In genomic region chr6:52186480-52186879, GRCh38 we compare ENCODE assay signal across 20 cellular contexts. TPM values are rescaled to one million over a fixed set of nuclear protein-coding genes. Genes with fewer than 3 reads are reported as not detected.
A peak's percentile ranks its signal among the peaks of the same experiment; 100 is the strongest.
DNase-seq lines count a peak whose midpoint lies in the region; ATAC-seq, FAIRE-seq and TF ChIP-seq lines count a peak whose summit lies in the region.
"Had no signal": no experiment of that assay in that cellular context is flagged by ENCODE, and none has a peak within 500 bp of the region (broad histone marks: within the 10 kb centered on the region; RNA-seq: fewer than 3 reads in every experiment).

No MANE protein-coding gene starts in this region.

- no peak for TF ChIP-seq RAD21 in K562 (CRISPR knock-in tag; conservative IDR thresholded peaks at IDR 0.05 in 1 of 2, IDR thresholded peaks at IDR 0.05 in 1 of 2)

- WGBS in K562 (ENCODE audit: insufficient coverage, low coverage, missing lambda C conversion rate), result 3% methylated on average over 5 of the region's 5 CpGs
- WGBS in adrenal gland, 4 donors, result 77 to 89% (median 83%) methylated on average over 5 of the region's 5 CpGs

- H4K20me1 ChIP-seq in K562 (replicated peaks; ENCODE audit: control insufficient read depth, insufficient read depth, low read length) (no peaks in the 10 kb centered on the region), PC-9 (ENCODE audit: insufficient read depth) (no peaks in the 10 kb centered on the region)
- H4K20me1 ChIP-seq: BLaER1 had no signal

- H3K4me1 ChIP-seq in K562 (replicated peaks in 1 of 2; ENCODE audit: control insufficient read depth in 2 of 2, insufficient read depth in 2 of 2, low read length in 2 of 2), result no peaks in the 10 kb centered on the region
- H3K4me1 ChIP-seq in adrenal gland (replicated peaks in 1 of 2), result no peaks in the 10 kb centered on the region
- H3K4me1 ChIP-seq in PC-9 (replicated peaks; ENCODE audit: insufficient read depth), result no peaks in the 10 kb centered on the region
- H3K4me1 ChIP-seq: breast epithelium had no signal

- ATAC-seq in GM18867 (IDR thresholded peaks at IDR 0.05; ENCODE audit: unreplicated experiment) (peak; percentile 90), GM21528 (IDR thresholded peaks at IDR 0.05; ENCODE audit: low FRiP score, unreplicated experiment) (peak; percentile 77), HG03064 (IDR thresholded peaks at IDR 0.05; ENCODE audit: low read depth, unreplicated experiment) (peak; percentile 87), K562 (no peak)
- ATAC-seq: activated CD8-positive, alpha-beta T cell treated with anti-CD3 and anti-CD28 coated beads, Interleukin-2, amount 10 ng/mL, durations not matched to agents 7 days and 5 days; effector memory CD8-positive, alpha-beta T cell had no signal

- intact Hi-C loops in K562 (cut with micrococcal nuclease) (no loop called here), adrenal gland (cut with DNase I) (no loop called here), PC-9 (cut with micrococcal nuclease; ENCODE audit: unreplicated experiment) (no loop called here)

- no peak overlapping the region for H3K9ac ChIP-seq in K562 (ENCODE audit: insufficient read depth in 1 of 2, low read depth in 2 of 2, low read length in 2 of 2)
- H3K9ac ChIP-seq: BLaER1 had no signal

- no peak overlapping the region for H3K27ac ChIP-seq in K562 (ENCODE audit: extremely low read depth, low read depth, low read length)
- no peak overlapping the region for H3K27ac ChIP-seq in adrenal gland
- no peak overlapping the region for H3K27ac ChIP-seq in PC-9
- H3K27ac ChIP-seq: BLaER1, breast epithelium, neutrophil had no signal

- H3K36me3 ChIP-seq in K562 (ENCODE audit: control insufficient read depth, insufficient read depth, low read length) (no peaks in the 10 kb centered on the region), adrenal gland (replicated peaks in 1 of 2) (no peaks in the 10 kb centered on the region), PC-9 (ENCODE audit: low read depth) (no peaks in the 10 kb centered on the region)
- H3K36me3 ChIP-seq: BLaER1, breast epithelium, neutrophil had no signal

- no peak overlapping the region for H3K4me2 ChIP-seq in K562 (ENCODE audit: insufficient read depth, low read length)
- H3K4me2 ChIP-seq in PC-9, result no peak overlapping the region
- H3K4me2 ChIP-seq: BLaER1, smooth muscle cell had no signal

- POLR2A ChIA-PET in K562 (lab: Yijun Ruan, JAX), result no interaction called here
- POLR2A ChIA-PET in PC-9 (lab: Charles Lee; ENCODE audit: unreplicated experiment), result no interaction called here

- H3K79me2 ChIP-seq in K562 (ENCODE audit: control insufficient read depth, insufficient read depth, low read length) (no peaks in the 10 kb centered on the region), PC-9 (ENCODE audit: low read depth) (no peaks in the 10 kb centered on the region)

- H3K4me3 ChIP-seq in K562, result no peak overlapping the region
- no peak overlapping the region for H3K4me3 ChIP-seq in adrenal gland
- no peak overlapping the region for H3K4me3 ChIP-seq in PC-9
- H3K4me3 ChIP-seq: BLaER1, breast epithelium, smooth muscle cell had no signal

- in situ Hi-C loops in K562 (cut with MboI), result no loop called here

- no TSS peak for BruUV-seq in K562 (replicated peaks; lab: Mats Ljungman, UMichigan)
- no TSS peak for BruUV-seq in PC-9 (replicated peaks; lab: Mats Ljungman, UMichigan)

- H2AFZ ChIP-seq in K562 (ENCODE audit: low read depth, low read length) (no peak overlapping the region), PC-9 (no peak overlapping the region)

- no peaks in the 10 kb centered on the region for H3K9me3 ChIP-seq in K562 (replicated peaks; ENCODE audit: control insufficient read depth, insufficient read depth, low read depth, low read length)
- H3K9me3 ChIP-seq in adrenal gland (replicated peaks in 1 of 3), result no peaks in the 10 kb centered on the region
- no peaks in the 10 kb centered on the region for H3K9me3 ChIP-seq in PC-9 (ENCODE audit: insufficient read depth, low read depth)
- H3K9me3 ChIP-seq: BLaER1, breast epithelium, neutrophil had no signal

- no peak for DNase-seq in K562 (ENCODE audit: extremely low read depth in 1 of 4, low spot score in 3 of 4)
- no peak for DNase-seq in adrenal gland
- DNase-seq in DMS 273 (lab: John Stamatoyannopoulos, UW; ENCODE audit: unreplicated experiment), result no peak
- no peak for DNase-seq in PC-9
- DNase-seq: activated CD8-positive, alpha-beta T cell treated with anti-CD3 and anti-CD28 coated beads, Interleukin-2, amount 10 ng/mL, durations not matched to agents 7 days and 5 days; activated naive CD4-positive, alpha-beta T cell treated with anti-CD3 and anti-CD28 coated beads for 36 hours; effector memory CD8-positive, alpha-beta T cell; IMR-90; mesenchymal stem cell; NCI-H1105 treated with DMSO at 0.1 percent for 48 hours; NCI-H446 had no signal

- H3K9me2 ChIP-seq in PC-9 (ENCODE audit: insufficient read depth), result no peaks in the 10 kb centered on the region

- H3F3A ChIP-seq in PC-9 (ENCODE audit: insufficient read depth, low read depth), result no peaks in the 10 kb centered on the region

- CTCF ChIA-PET in K562 (lab: Yijun Ruan, JAX; ENCODE audit: low intra/inter-chr PET ratio) (no interaction called here), PC-9 (lab: Charles Lee) (no interaction called here)

- TF ChIP-seq POLR2A in K562 (conservative IDR thresholded peaks at IDR 0.05) (no peak), adrenal gland (IDR thresholded peaks at IDR 0.05) (no peak)

- no peaks in the 10 kb centered on the region for H3K9me1 ChIP-seq in K562 (ENCODE audit: control insufficient read depth, insufficient read depth, low read length)

- TF ChIP-seq CTCF in K562 (IDR thresholded peaks at IDR 0.05 in 2 of 3, conservative IDR thresholded peaks at IDR 0.05 in 1 of 3; ENCODE audit: insufficient read depth in 2 of 3, low read depth in 1 of 3, low read length in 3 of 3) (no peak), adrenal gland (IDR thresholded peaks at IDR 0.05) (no peak), PC-9 (conservative IDR thresholded peaks at IDR 0.05) (no peak)

- no peak for TF ChIP-seq EP300 in K562 (IDR thresholded peaks at IDR 0.05; ENCODE audit: low read length)

- H3K27me3 ChIP-seq in K562 (ENCODE audit: control insufficient read depth in 2 of 2, insufficient read depth in 2 of 2, low read length in 2 of 2), result no peaks in the 10 kb centered on the region; a peak in 1 of 5 replicates
- H3K27me3 ChIP-seq in adrenal gland, result no peaks in the 10 kb centered on the region
- peaks cover 59% of the 10 kb centered on the region for H3K27me3 ChIP-seq in PC-9 (ENCODE audit: insufficient read depth, low read depth)
- H3K27me3 ChIP-seq: BLaER1, breast epithelium, neutrophil had no signal

- FAIRE-seq in K562 (lab: Jason Lieb, UNC), result no peak

TF ChIP-seq in K562, 482 proteins besides CTCF, POLR2A, EP300 and RAD21 (continues in another document):
- TF ChIP-seq, protein P1, sequence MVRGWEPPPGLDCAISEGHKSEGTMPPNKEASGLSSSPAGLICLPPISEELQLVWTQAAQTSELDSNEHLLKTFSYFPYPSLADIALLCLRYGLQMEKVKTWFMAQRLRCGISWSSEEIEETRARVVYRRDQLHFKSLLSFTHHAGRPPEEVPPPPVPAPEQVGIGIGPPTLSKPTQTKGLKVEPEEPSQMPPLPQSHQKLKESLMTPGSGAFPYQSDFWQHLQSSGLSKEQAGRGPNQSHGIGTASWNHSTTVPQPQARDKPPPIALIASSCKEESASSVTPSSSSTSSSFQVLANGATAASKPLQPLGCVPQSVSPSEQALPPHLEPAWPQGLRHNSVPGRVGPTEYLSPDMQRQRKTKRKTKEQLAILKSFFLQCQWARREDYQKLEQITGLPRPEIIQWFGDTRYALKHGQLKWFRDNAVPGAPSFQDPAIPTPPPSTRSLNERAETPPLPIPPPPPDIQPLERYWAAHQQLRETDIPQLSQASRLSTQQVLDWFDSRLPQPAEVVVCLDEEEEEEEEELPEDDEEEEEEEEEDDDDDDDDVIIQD (CRISPR knock-in tag; IDR thresholded peaks at IDR 0.05), result no peak

RNA-seq across cellular contexts. Expression of gene IL17A, which starts 0.3 kb away (rescaled TPM):
- total RNA-seq in K562 (2011; cell fraction: chromatin; rRNA removed; ENCODE audit: low replicate concordance), result not detected in 2 replicates
- total RNA-seq in K562 (2011; cell fraction: nucleolus; rRNA removed), result not detected in 2 replicates
- total RNA-seq in K562 (2011; cell fraction: nucleoplasm; rRNA removed), result not detected in 2 replicates
- not detected in 2 replicates for total RNA-seq in K562 (2014; rRNA removed)
- total RNA-seq in K562 (2014; rRNA removed; fragmentation: Illumina TruSeq; extraction: Trizol), result not detected in 2 replicates
- not detected in 2 replicates for total RNA-seq in K562 (2015; rRNA removed; fragmentation: Illumina TruSeq; extraction: Trizol)
- not detected in 2 replicates for total RNA-seq in K562 (2021)
- not detected in 2 replicates for polyA plus RNA-seq in K562 (2011; rRNA removed)
- polyA plus RNA-seq in K562 (2011; cell fraction: cytosol; rRNA removed), result not detected in 2 replicates
- polyA plus RNA-seq in K562 (2011; cell fraction: nucleus; rRNA removed), result not detected in 2 replicates
- not detected in 2 replicates for polyA plus RNA-seq in K562 (2012)
- polyA plus RNA-seq in K562 (2014; fragmentation: Illumina TruSeq; extraction: Trizol), result not detected in 2 replicates
- not detected for polyA plus RNA-seq in K562 (2014; fragmentation: Nextera tagmentation; extraction: Ambion mirVana)
- polyA plus RNA-seq in K562 (2014; rRNA removed), result not detected in 2 replicates
- polyA minus RNA-seq in K562 (2011; rRNA and poly(A)+ RNA removed), result not detected in 2 replicates
- not detected in 2 replicates for polyA minus RNA-seq in K562 (2011; cell fraction: cytosol; rRNA and poly(A)+ RNA removed)
- polyA minus RNA-seq in K562 (2011; cell fraction: nucleus; rRNA and poly(A)+ RNA removed), result not detected in 2 replicates
- not detected for total RNA-seq in adrenal gland
- not detected for polyA plus RNA-seq in adrenal gland
- total RNA-seq in PC-9 (2021), result not detected in 2 replicates
- total RNA-seq: activated CD8-positive, alpha-beta T cell treated with anti-CD3 and anti-CD28 coated beads, Interleukin-2, amount 10 ng/mL, durations not matched to agents 7 days and 5 days; breast epithelium; fibroblast of villous mesenchyme; IMR-90; smooth muscle cell; subcutaneous adipose tissue had no signal
- polyA plus RNA-seq: IMR-90, smooth muscle cell had no signal

RNA-seq across cellular contexts. Expression of gene IL17F, which starts 57.8 kb away (rescaled TPM):
- not detected in 2 replicates for total RNA-seq in K562 (2011; cell fraction: chromatin; rRNA removed; ENCODE audit: low replicate concordance)
- total RNA-seq in K562 (2011; cell fraction: nucleolus; rRNA removed), result not detected in 2 replicates
- not detected in 2 replicates for total RNA-seq in K562 (2011; cell fraction: nucleoplasm; rRNA removed)
- total RNA-seq in K562 (2014; rRNA removed) (not detected in 2 replicates), K562 (2014; rRNA removed; fragmentation: Illumina TruSeq; extraction: Trizol) (not detected in 2 replicates), K562 (2015; rRNA removed; fragmentation: Illumina TruSeq; extraction: Trizol) (not detected in 2 replicates), K562 (2021) (not detected in 2 replicates), adrenal gland (not detected), PC-9 (2021) (not detected in 2 replicates)
- polyA plus RNA-seq in K562 (2011; rRNA removed) (not detected in 2 replicates), K562 (2014; fragmentation: Illumina TruSeq; extraction: Trizol) (not detected in 2 replicates), K562 (2014; fragmentation: Nextera tagmentation; extraction: Ambion mirVana) (not detected), K562 (2014; rRNA removed) (not detected in 2 replicates), adrenal gland (not detected)
- not detected in 2 replicates for polyA plus RNA-seq in K562 (2011; cell fraction: cytosol; rRNA removed)
- 0.14 TPM in 1 of 2 replicates, not detected in the other for polyA plus RNA-seq in K562 (2011; cell fraction: nucleus; rRNA removed)
- not detected in 2 replicates for polyA plus RNA-seq in K562 (2012)
- not detected in 2 replicates for polyA minus RNA-seq in K562 (2011; rRNA and poly(A)+ RNA removed)
- not detected in 2 replicates for polyA minus RNA-seq in K562 (2011; cell fraction: cytosol; rRNA and poly(A)+ RNA removed)
- not detected in 2 replicates for polyA minus RNA-seq in K562 (2011; cell fraction: nucleus; rRNA and poly(A)+ RNA removed)
- total RNA-seq: activated CD8-positive, alpha-beta T cell treated with anti-CD3 and anti-CD28 coated beads, Interleukin-2, amount 10 ng/mL, durations not matched to agents 7 days and 5 days; breast epithelium; fibroblast of villous mesenchyme; IMR-90; smooth muscle cell; subcutaneous adipose tissue had no signal
- polyA plus RNA-seq: IMR-90, smooth muscle cell had no signal
